In genomic region chr2:235584269-235585007, GRCh38 we compare ENCODE assay signal across 14 cellular contexts.
A peak's percentile ranks its signal among the peaks of the same experiment; 100 is the strongest.
DNase-seq lines count a peak whose midpoint lies in the region; ATAC-seq, FAIRE-seq and TF ChIP-seq lines count a peak whose summit lies in the region.
"Had no signal": no experiment of that assay in that cellular context is flagged by ENCODE, and none has a peak within 500 bp of the region (broad histone marks: within the 10 kb centered on the region; RNA-seq: fewer than 3 reads in every experiment).

No MANE protein-coding gene starts in this region.

- intact Hi-C loops in activated CD4-positive, alpha-beta T cell treated with anti-CD3 and anti-CD28 coated beads for 36 hours (cut with DNase I, micrococcal nuclease): no loop called here

- 79 to 81% (median 80%) methylated on average over 16 of the region's 16 CpGs for WGBS in small intestine, 3 donors

- no peak for ATAC-seq in activated CD4-positive, alpha-beta T cell treated with anti-CD3 and anti-CD28 coated beads for 36 hours
- ATAC-seq in natural killer cell treated with Interleukin-12 subunit alpha and Interleukin-12 subunit beta and Interleukin-15 and Interleukin-18, amount 100 ng/mL, for 72 hours: no peak

- H3K9me3 ChIP-seq in HEK293 (ENCODE audit: control insufficient read depth, insufficient read depth, low read depth, low read length): no peaks in the 10 kb centered on the region
- H3K9me3 ChIP-seq in small intestine (ENCODE audit: control insufficient read depth, low read depth): no peaks in the 10 kb centered on the region

- H3K4me1 Mint-ChIP-seq in glutamatergic neuron (ENCODE audit: low read depth, unreplicated experiment): peaks cover 36% of the 10 kb centered on the region
- no peaks in the 10 kb centered on the region for H3K4me1 Mint-ChIP-seq in activated CD4-positive, alpha-beta T cell treated with anti-CD3 and anti-CD28 coated beads for 36 hours
- no peaks in the 10 kb centered on the region for H3K4me1 Mint-ChIP-seq in natural killer cell treated with Interleukin-12 subunit alpha and Interleukin-12 subunit beta and Interleukin-15 and Interleukin-18, amount 100 ng/mL, for 72 hours (ENCODE audit: low read depth in 2 of 2)
- H3K4me1 Mint-ChIP-seq: B cell; CD4-positive, alpha-beta memory T cell had no signal

- peaks cover 13% of the 10 kb centered on the region for H3K27me3 Mint-ChIP-seq in glutamatergic neuron (ENCODE audit: unreplicated experiment)
- H3K27me3 Mint-ChIP-seq in activated CD4-positive, alpha-beta T cell treated with anti-CD3 and anti-CD28 coated beads for 36 hours: peaks cover 4% of the 10 kb centered on the region
- H3K27me3 Mint-ChIP-seq in natural killer cell treated with Interleukin-12 subunit alpha and Interleukin-12 subunit beta and Interleukin-15 and Interleukin-18, amount 100 ng/mL, for 72 hours: peaks cover 7 to 22% of the 10 kb centered on the region in 2 donors

- H3K27ac ChIP-seq in HEK293 (ENCODE audit: extremely low read depth, low read depth, low read length): no peak overlapping the region
- H3K27ac ChIP-seq in small intestine (ENCODE audit: low read depth in 1 of 2, low read length in 1 of 2): no peak overlapping the region

- peaks cover 4% of the 10 kb centered on the region for H3K9me3 Mint-ChIP-seq in glutamatergic neuron (ENCODE audit: unreplicated experiment)
- H3K9me3 Mint-ChIP-seq in activated CD4-positive, alpha-beta T cell treated with anti-CD3 and anti-CD28 coated beads for 36 hours (ENCODE audit: low read depth): no peaks in the 10 kb centered on the region
- no peaks in the 10 kb centered on the region for H3K9me3 Mint-ChIP-seq in natural killer cell treated with Interleukin-12 subunit alpha and Interleukin-12 subunit beta and Interleukin-15 and Interleukin-18, amount 100 ng/mL, for 72 hours
- H3K9me3 Mint-ChIP-seq: CD4-positive, alpha-beta memory T cell had no signal

- H3K4me1 ChIP-seq in HEK293 (ENCODE audit: control insufficient read depth, insufficient read depth, low read length) (no peaks in the 10 kb centered on the region; the same call in 1 of the 2 replicates), small intestine (ENCODE audit: control insufficient read depth in 2 of 2, insufficient read depth in 1 of 2, low read depth in 1 of 2, low read length in 1 of 2) (peaks cover 0 to 2% of the 10 kb centered on the region in 2 donors)

- FAIRE-seq in small intestine (lab: Jason Lieb, UNC): no peak
- FAIRE-seq: A204.1, GM12891, H54 had no signal

- H3K4me3 Mint-ChIP-seq in glutamatergic neuron (ENCODE audit: unreplicated experiment): no peak overlapping the region
- H3K4me3 Mint-ChIP-seq in activated CD4-positive, alpha-beta T cell treated with anti-CD3 and anti-CD28 coated beads for 36 hours: no peak overlapping the region
- H3K4me3 Mint-ChIP-seq in natural killer cell treated with Interleukin-12 subunit alpha and Interleukin-12 subunit beta and Interleukin-15 and Interleukin-18, amount 100 ng/mL, for 72 hours: no peak overlapping the region
- H3K4me3 Mint-ChIP-seq: B cell; CD4-positive, alpha-beta memory T cell had no signal

- H3K36me3 Mint-ChIP-seq in glutamatergic neuron (ENCODE audit: unreplicated experiment): peaks cover under 1% of the 10 kb centered on the region
- no peaks in the 10 kb centered on the region for H3K36me3 Mint-ChIP-seq in activated CD4-positive, alpha-beta T cell treated with anti-CD3 and anti-CD28 coated beads for 36 hours (ENCODE audit: low read depth)
- H3K36me3 Mint-ChIP-seq in natural killer cell treated with Interleukin-12 subunit alpha and Interleukin-12 subunit beta and Interleukin-15 and Interleukin-18, amount 100 ng/mL, for 72 hours: no peaks in the 10 kb centered on the region
- H3K36me3 Mint-ChIP-seq: CD4-positive, alpha-beta memory T cell had no signal

- CTCF ChIA-PET in HEK293 (lab: Yijun Ruan, JAX): interaction anchor here (0.6 to 0.8 kb wide), 2 partner anchors 11 to 449 kb away, joined by 3 to 4 read pairs; no protein-coding TSS in a partner anchor
- CTCF ChIA-PET in activated CD4-positive, alpha-beta T cell treated with anti-CD3 and anti-CD28 coated beads for 36 hours (lab: Charles Lee): no interaction called here

- H3K36me3 ChIP-seq in HEK293 (ENCODE audit: control insufficient read depth in 2 of 2, insufficient read depth in 1 of 2, low read length in 2 of 2) (no peaks in the 10 kb centered on the region), small intestine (ENCODE audit: control insufficient read depth in 2 of 2, insufficient read depth in 2 of 2, low read length in 2 of 2) (no peaks in the 10 kb centered on the region)

- H3K27ac Mint-ChIP-seq in glutamatergic neuron (ENCODE audit: unreplicated experiment): peak overlapping the region; percentile 12
- no peak overlapping the region for H3K27ac Mint-ChIP-seq in activated CD4-positive, alpha-beta T cell treated with anti-CD3 and anti-CD28 coated beads for 36 hours
- no peak overlapping the region for H3K27ac Mint-ChIP-seq in natural killer cell treated with Interleukin-12 subunit alpha and Interleukin-12 subunit beta and Interleukin-15 and Interleukin-18, amount 100 ng/mL, for 72 hours
- H3K27ac Mint-ChIP-seq: B cell; CD4-positive, alpha-beta memory T cell had no signal

- DNase-seq in NCI-H2107 treated with DMSO at 0.1 percent for 48 hours (lab: John Stamatoyannopoulos, UW; ENCODE audit: unreplicated experiment) (peak; percentile 75), glutamatergic neuron (no peak), small intestine (peak; percentile 41), middle frontal gyrus (ENCODE audit: extremely low spot score, low spot score) (no peak)
- DNase-seq in activated CD4-positive, alpha-beta T cell treated with anti-CD3 and anti-CD28 coated beads for 36 hours: no peak
- no peak for DNase-seq in natural killer cell treated with Interleukin-12 subunit alpha and Interleukin-12 subunit beta and Interleukin-15 and Interleukin-18, amount 100 ng/mL, for 72 hours (ENCODE audit: low spot score)
- DNase-seq: C1 segment of cervical spinal cord; CD4-positive, alpha-beta memory T cell; DMS79 had no signal

- H3K4me3 ChIP-seq in HEK293 (ENCODE audit: low read depth, low read length): no peak overlapping the region
- no peak overlapping the region for H3K4me3 ChIP-seq in small intestine (ENCODE audit: low read depth in 1 of 2, low read length in 2 of 2)

- no peaks in the 10 kb centered on the region for H3K27me3 ChIP-seq in small intestine (ENCODE audit: control insufficient read depth in 2 of 2, insufficient read depth in 2 of 2, low read length in 2 of 2)

- POLR2A ChIA-PET in HEK293 (lab: Yijun Ruan, JAX): no interaction called here
- POLR2A ChIA-PET in activated CD4-positive, alpha-beta T cell treated with anti-CD3 and anti-CD28 coated beads for 36 hours (lab: Charles Lee): no interaction called here

- no peak for TF ChIP-seq CTCF in HEK293 (tag by site-specific recombination; IDR thresholded peaks at IDR 0.05)
- TF ChIP-seq CTCF in glutamatergic neuron (IDR thresholded peaks at IDR 0.05; ENCODE audit: partially characterized antibody, unreplicated experiment): no peak

TF ChIP-seq in HEK293, 187 proteins besides CTCF, POLR2A, EP300 and RAD21 (continues in another document):
- TF ChIP-seq ZNF221 (tag by site-specific recombination; IDR thresholded peaks at IDR 0.05; ENCODE audit: borderline replicate concordance): no peak
- TF ChIP-seq, protein P1, sequence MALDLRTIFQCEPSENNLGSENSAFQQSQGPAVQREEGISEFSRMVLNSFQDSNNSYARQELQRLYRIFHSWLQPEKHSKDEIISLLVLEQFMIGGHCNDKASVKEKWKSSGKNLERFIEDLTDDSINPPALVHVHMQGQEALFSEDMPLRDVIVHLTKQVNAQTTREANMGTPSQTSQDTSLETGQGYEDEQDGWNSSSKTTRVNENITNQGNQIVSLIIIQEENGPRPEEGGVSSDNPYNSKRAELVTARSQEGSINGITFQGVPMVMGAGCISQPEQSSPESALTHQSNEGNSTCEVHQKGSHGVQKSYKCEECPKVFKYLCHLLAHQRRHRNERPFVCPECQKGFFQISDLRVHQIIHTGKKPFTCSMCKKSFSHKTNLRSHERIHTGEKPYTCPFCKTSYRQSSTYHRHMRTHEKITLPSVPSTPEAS (tag by site-specific recombination; IDR thresholded peaks at IDR 0.05): no peak
- TF ChIP-seq ATF2 (tag by site-specific recombination; IDR thresholded peaks at IDR 0.05; ENCODE audit: low read depth): peak; percentile 82
- TF ChIP-seq IKZF3 (tag by site-specific recombination; IDR thresholded peaks at IDR 0.05): no peak
- TF ChIP-seq, protein P2, sequence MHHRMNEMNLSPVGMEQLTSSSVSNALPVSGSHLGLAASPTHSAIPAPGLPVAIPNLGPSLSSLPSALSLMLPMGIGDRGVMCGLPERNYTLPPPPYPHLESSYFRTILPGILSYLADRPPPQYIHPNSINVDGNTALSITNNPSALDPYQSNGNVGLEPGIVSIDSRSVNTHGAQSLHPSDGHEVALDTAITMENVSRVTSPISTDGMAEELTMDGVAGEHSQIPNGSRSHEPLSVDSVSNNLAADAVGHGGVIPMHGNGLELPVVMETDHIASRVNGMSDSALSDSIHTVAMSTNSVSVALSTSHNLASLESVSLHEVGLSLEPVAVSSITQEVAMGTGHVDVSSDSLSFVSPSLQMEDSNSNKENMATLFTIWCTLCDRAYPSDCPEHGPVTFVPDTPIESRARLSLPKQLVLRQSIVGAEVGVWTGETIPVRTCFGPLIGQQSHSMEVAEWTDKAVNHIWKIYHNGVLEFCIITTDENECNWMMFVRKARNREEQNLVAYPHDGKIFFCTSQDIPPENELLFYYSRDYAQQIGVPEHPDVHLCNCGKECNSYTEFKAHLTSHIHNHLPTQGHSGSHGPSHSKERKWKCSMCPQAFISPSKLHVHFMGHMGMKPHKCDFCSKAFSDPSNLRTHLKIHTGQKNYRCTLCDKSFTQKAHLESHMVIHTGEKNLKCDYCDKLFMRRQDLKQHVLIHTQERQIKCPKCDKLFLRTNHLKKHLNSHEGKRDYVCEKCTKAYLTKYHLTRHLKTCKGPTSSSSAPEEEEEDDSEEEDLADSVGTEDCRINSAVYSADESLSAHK (tag by site-specific recombination; IDR thresholded peaks at IDR 0.05): no peak
- TF ChIP-seq ZNF223 (tag by site-specific recombination; IDR thresholded peaks at IDR 0.05): no peak
- TF ChIP-seq SCRT1 (tag by site-specific recombination; IDR thresholded peaks at IDR 0.05; ENCODE audit: borderline replicate concordance): no peak
- no peak for TF ChIP-seq ZNF561 (tag by site-specific recombination; IDR thresholded peaks at IDR 0.05; ENCODE audit: borderline replicate concordance)

Comparison
In these comparisons a context has a peak if more than half of its experiments do, and no peak if none do; other contexts are left out.
1. DNase-seq: peak in NCI-H2107 treated with DMSO at 0.1 percent for 48 hours (single experiment) and small intestine (single experiment); none in glutamatergic neuron (single experiment), activated CD4-positive, alpha-beta T cell treated with anti-CD3 and anti-CD28 coated beads for 36 hours (single experiment), natural killer cell treated with Interleukin-12 subunit alpha and Interleukin-12 subunit beta and Interleukin-15 and Interleukin-18, amount 100 ng/mL, for 72 hours (single experiment) and middle frontal gyrus (single experiment).